16 cellular contexts compared by ENCODE assay signal in the genomic region with DNA sequence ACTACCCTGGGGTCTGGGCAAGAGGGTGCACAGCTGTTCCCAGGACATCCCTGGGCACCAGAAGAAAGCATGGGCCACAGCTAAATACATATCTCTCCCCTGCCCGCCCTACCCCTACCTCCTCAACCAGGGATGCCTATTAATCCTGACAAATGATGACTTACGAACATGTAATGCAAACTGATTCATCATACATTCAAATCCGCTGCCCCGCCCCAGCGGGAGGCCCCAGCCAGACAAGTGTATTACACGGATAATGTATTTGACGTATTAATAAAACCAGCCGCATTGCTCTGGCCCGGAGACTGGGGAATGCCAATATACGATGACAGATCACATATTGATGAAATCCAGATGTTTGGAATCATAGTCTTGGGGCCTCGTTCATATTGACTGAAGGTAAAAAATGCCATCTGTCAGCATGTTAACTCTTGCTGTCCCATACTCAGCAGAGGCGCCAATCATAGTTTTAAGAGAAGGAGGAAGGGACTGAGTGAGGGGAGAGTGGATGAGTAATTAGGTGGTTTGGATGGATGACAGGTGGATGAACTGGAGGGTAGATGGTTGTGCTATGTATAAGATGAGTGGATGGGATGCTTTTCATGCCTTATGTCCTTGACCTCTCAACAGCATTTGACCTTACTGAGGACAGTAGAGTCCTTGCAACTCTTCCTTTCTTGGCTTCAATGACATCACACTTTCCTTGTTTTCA.
"Had no signal": no experiment of that assay in that cellular context is flagged by ENCODE, and none has a peak within 500 bp of the region (broad histone marks: within the 10 kb centered on the region; RNA-seq: fewer than 3 reads in every experiment).

No MANE protein-coding gene starts in this region.

- H3K4me1 Mint-ChIP-seq: naive thymus-derived CD8-positive, alpha-beta T cell; stimulated activated memory B cell treated with anti-CD40 and anti-IgM and Interleukin-4, amounts not matched to agents 10 μg/mL and 1 μg/mL and 100 μg/mL, for 72 hours; T-cell had no signal

- H3K27me3 ChIP-seq: neutrophil, right atrium auricular region had no signal

- H3K36me3 Mint-ChIP-seq: naive thymus-derived CD8-positive, alpha-beta T cell; stimulated activated memory B cell treated with anti-CD40 and anti-IgM and Interleukin-4, amounts not matched to agents 10 μg/mL and 1 μg/mL and 100 μg/mL, for 72 hours; T-cell; WTC11 had no signal

- H3K4me3 ChIP-seq: mucosa of descending colon, right atrium auricular region had no signal

- H3K9me3 Mint-ChIP-seq: effector memory CD8-positive, alpha-beta T cell; naive thymus-derived CD8-positive, alpha-beta T cell; stimulated activated memory B cell treated with anti-CD40 and anti-IgM and Interleukin-4, amounts not matched to agents 10 μg/mL and 1 μg/mL and 100 μg/mL, for 72 hours; T-cell; WTC11 had no signal

- H3K36me3 ChIP-seq: neutrophil, right atrium auricular region had no signal

- H3K27ac Mint-ChIP-seq: activated CD8-positive, alpha-beta T cell treated with anti-CD3 and anti-CD28 coated beads, Interleukin-2, amount 10 ng/mL, durations not matched to agents 7 days and 5 days; effector memory CD8-positive, alpha-beta T cell; naive thymus-derived CD8-positive, alpha-beta T cell; stimulated activated memory B cell treated with anti-CD40 and anti-IgM and Interleukin-4, amounts not matched to agents 10 μg/mL and 1 μg/mL and 100 μg/mL, for 72 hours; T-cell; WTC11 had no signal

- DNase-seq: activated CD4-positive, alpha-beta T cell treated with anti-CD3 and anti-CD28 coated beads for 48 hours; activated CD8-positive, alpha-beta memory T cell treated with anti-CD3 and anti-CD28 coated beads, Interleukin-2, amount 50 U/mL, for 48 hours; activated CD8-positive, alpha-beta T cell treated with anti-CD3 and anti-CD28 coated beads, Interleukin-2, amount 10 ng/mL, durations not matched to agents 7 days and 5 days; activated naive CD4-positive, alpha-beta T cell; central memory CD4-positive, alpha-beta T cell; effector memory CD8-positive, alpha-beta T cell; mammary epithelial cell; mucosa of descending colon; naive thymus-derived CD8-positive, alpha-beta T cell; small intestine; T-cell; trophoblast cell had no signal

- H3K4me3 Mint-ChIP-seq: activated CD8-positive, alpha-beta T cell treated with anti-CD3 and anti-CD28 coated beads, Interleukin-2, amount 10 ng/mL, durations not matched to agents 7 days and 5 days; effector memory CD8-positive, alpha-beta T cell; naive thymus-derived CD8-positive, alpha-beta T cell; stimulated activated memory B cell treated with anti-CD40 and anti-IgM and Interleukin-4, amounts not matched to agents 10 μg/mL and 1 μg/mL and 100 μg/mL, for 72 hours; T-cell; WTC11 had no signal

- H3K27me3 Mint-ChIP-seq: T-cell had no signal

- H3K9me3 ChIP-seq: mucosa of descending colon, neutrophil, right atrium auricular region had no signal

- H3K27ac ChIP-seq: neutrophil, right atrium auricular region had no signal
